Comparison of ENCODE assay signal across 2 cellular contexts in the genomic region with DNA sequence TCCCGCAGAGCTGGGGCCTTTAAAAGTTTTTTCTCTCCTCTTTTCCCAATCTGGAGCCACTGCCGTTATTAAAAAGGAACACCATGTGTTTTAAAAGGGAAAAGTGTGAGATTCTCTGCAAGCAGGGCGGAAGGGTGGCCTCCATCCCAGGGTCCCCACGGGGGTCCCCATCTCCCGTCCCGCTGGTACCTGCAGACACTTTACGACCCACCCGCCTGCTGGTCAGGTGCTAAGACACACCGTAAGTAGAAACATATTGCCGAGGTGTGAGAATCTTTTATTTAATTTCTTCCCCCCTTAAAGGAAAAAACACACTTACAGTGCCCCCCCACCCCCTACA.
A peak's percentile ranks its signal among the peaks of the same experiment; 100 is the strongest.
TF ChIP-seq lines count a peak whose summit lies in the region.

No MANE protein-coding gene starts in this region.

TF ChIP-seq in HEK293, 187 proteins besides CTCF, POLR2A, EP300 and RAD21:
- TF ChIP-seq, protein P1, sequence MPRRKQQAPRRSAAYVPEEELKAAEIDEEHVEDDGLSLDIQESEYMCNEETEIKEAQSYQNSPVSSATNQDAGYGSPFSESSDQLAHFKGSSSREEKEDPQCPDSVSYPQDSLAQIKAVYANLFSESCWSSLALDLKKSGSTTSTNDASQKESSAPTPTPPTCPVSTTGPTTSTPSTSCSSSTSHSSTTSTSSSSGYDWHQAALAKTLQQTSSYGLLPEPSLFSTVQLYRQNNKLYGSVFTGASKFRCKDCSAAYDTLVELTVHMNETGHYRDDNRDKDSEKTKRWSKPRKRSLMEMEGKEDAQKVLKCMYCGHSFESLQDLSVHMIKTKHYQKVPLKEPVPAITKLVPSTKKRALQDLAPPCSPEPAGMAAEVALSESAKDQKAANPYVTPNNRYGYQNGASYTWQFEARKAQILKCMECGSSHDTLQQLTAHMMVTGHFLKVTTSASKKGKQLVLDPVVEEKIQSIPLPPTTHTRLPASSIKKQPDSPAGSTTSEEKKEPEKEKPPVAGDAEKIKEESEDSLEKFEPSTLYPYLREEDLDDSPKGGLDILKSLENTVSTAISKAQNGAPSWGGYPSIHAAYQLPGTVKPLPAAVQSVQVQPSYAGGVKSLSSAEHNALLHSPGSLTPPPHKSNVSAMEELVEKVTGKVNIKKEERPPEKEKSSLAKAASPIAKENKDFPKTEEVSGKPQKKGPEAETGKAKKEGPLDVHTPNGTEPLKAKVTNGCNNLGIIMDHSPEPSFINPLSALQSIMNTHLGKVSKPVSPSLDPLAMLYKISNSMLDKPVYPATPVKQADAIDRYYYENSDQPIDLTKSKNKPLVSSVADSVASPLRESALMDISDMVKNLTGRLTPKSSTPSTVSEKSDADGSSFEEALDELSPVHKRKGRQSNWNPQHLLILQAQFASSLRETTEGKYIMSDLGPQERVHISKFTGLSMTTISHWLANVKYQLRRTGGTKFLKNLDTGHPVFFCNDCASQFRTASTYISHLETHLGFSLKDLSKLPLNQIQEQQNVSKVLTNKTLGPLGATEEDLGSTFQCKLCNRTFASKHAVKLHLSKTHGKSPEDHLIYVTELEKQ (tag by site-specific recombination; IDR thresholded peaks at IDR 0.05; ENCODE audit: borderline replicate concordance) = no peak
- no peak for TF ChIP-seq ZNF791 (tag by site-specific recombination; IDR thresholded peaks at IDR 0.05)
- peak; percentile 38 for TF ChIP-seq PRDM1 (tag by site-specific recombination; IDR thresholded peaks at IDR 0.05)
- TF ChIP-seq ZNF23 (tag by site-specific recombination; IDR thresholded peaks at IDR 0.05; ENCODE audit: borderline replicate concordance) = no peak
- TF ChIP-seq, protein P2, sequence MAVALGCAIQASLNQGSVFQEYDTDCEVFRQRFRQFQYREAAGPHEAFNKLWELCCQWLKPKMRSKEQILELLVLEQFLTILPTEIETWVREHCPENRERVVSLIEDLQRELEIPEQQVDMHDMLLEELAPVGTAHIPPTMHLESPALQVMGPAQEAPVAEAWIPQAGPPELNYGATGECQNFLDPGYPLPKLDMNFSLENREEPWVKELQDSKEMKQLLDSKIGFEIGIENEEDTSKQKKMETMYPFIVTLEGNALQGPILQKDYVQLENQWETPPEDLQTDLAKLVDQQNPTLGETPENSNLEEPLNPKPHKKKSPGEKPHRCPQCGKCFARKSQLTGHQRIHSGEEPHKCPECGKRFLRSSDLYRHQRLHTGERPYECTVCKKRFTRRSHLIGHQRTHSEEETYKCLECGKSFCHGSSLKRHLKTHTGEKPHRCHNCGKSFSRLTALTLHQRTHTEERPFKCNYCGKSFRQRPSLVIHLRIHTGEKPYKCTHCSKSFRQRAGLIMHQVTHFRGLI (tag by site-specific recombination; IDR thresholded peaks at IDR 0.05) = no peak
- TF ChIP-seq ZNF175 (tag by site-specific recombination; IDR thresholded peaks at IDR 0.05) = no peak
- no peak for TF ChIP-seq ZFP69B (tag by site-specific recombination; IDR thresholded peaks at IDR 0.05)
- TF ChIP-seq, protein P3, sequence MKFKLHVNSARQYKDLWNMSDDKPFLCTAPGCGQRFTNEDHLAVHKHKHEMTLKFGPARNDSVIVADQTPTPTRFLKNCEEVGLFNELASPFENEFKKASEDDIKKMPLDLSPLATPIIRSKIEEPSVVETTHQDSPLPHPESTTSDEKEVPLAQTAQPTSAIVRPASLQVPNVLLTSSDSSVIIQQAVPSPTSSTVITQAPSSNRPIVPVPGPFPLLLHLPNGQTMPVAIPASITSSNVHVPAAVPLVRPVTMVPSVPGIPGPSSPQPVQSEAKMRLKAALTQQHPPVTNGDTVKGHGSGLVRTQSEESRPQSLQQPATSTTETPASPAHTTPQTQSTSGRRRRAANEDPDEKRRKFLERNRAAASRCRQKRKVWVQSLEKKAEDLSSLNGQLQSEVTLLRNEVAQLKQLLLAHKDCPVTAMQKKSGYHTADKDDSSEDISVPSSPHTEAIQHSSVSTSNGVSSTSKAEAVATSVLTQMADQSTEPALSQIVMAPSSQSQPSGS (tag by site-specific recombination; IDR thresholded peaks at IDR 0.05; ENCODE audit: low read depth) = no peak
- TF ChIP-seq ZNF202 (tag by site-specific recombination; IDR thresholded peaks at IDR 0.05; ENCODE audit: borderline replicate concordance) = no peak
TF ChIP-seq in HEK293: peak in this region for 1.

TF ChIP-seq in endothelial cell of umbilical vein, 7 proteins besides CTCF, POLR2A, EP300 and RAD21:
- TF ChIP-seq EZH2 (IDR thresholded peaks at IDR 0.05; ENCODE audit: borderline replicate concordance, low read depth, low read length, severe bottlenecking) (peak; percentile 53), JUN (IDR thresholded peaks at IDR 0.05; ENCODE audit: borderline replicate concordance, insufficient read depth, insufficient read length, low read depth) (no peak)
